Comparison of ENCODE assay signal across 31 cellular contexts in the genomic region with DNA sequence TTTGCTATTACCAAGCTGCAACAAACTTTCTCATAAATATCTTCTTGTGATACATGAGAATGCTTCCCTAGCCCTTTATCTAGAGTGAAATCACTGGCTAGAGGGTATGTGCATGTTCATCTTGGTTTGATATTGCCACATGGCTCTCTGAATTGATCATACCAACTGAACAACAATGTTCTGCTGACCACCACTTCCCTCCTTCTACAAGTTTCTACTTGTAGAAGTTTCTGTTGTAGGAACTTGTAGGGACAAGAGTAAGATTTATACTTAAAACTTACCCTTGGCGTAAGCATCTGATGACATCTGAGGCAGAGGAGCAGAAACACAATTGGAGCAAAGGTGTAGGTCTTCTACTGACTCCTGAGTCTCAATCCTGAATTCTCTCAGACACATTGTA.
"Had no signal": no experiment of that assay in that cellular context is flagged by ENCODE, and none has a peak within 500 bp of the region (broad histone marks: within the 10 kb centered on the region; RNA-seq: fewer than 3 reads in every experiment).

No MANE protein-coding gene starts in this region.

- ATAC-seq: activated CD8-positive, alpha-beta T cell treated with anti-CD3 and anti-CD28 coated beads for 36 hours; activated naive CD4-positive, alpha-beta T cell treated with anti-CD3 and anti-CD28 coated beads, Interleukin-2, amount 50 U/mL, for 72 hours; activated T-cell treated with anti-CD3 and anti-CD28 coated beads, Interleukin-2, amount 50 U/mL, for 4 hours; activated T-cell treated with anti-CD3 and anti-CD28 coated beads, Interleukin-2, amount 50 U/mL, for 72 hours; activated T-helper 17 cell treated with anti-CD3 and anti-CD28 coated beads, Interleukin-2, amount 50 U/mL, for 72 hours; body of pancreas had no signal

- H3K27ac ChIP-seq: adrenal gland, body of pancreas, brain microvascular endothelial cell, VCaP had no signal

- H3K27me3 ChIP-seq: adrenal gland, body of pancreas, brain microvascular endothelial cell had no signal

- DNase-seq: activated B cell treated with CpG ODN at 0.5 μM for 24 hours; activated CD4-positive, alpha-beta memory T cell treated with anti-CD3 and anti-CD28 coated beads for 36 hours; activated CD4-positive, alpha-beta T cell treated with anti-CD3 and anti-CD28 coated beads for 4 hours; activated CD4-positive, alpha-beta T cell treated with anti-CD3 and anti-CD28 coated beads, Interleukin-2, amount 10 ng/mL, durations not matched to agents 24 days and 14 days; activated CD4-positive, alpha-beta T cell treated with anti-CD3 and anti-CD28 coated beads, Interleukin-2, amount 50 U/mL, for 1 hour; activated CD4-positive, alpha-beta T cell treated with anti-CD3 and anti-CD28 coated beads, Interleukin-2, amount 50 U/mL, for 4 hours; activated CD4-positive, CD25-positive, alpha-beta regulatory T cell treated with anti-CD3 and anti-CD28 coated beads, Interleukin-2, amount 50 U/mL, for 72 hours; activated CD8-positive, alpha-beta memory T cell treated with anti-CD3 and anti-CD28 coated beads, Interleukin-2, amount 50 U/mL, for 4 hours; activated CD8-positive, alpha-beta T cell treated with anti-CD3 and anti-CD28 coated beads for 36 hours; activated effector memory CD4-positive, alpha-beta T cell treated with anti-CD3 and anti-CD28 coated beads, Interleukin-2, amount 50 U/mL, for 16 hours; activated gamma-delta T cell treated with Interleukin-2 at 50 U/mL for 16 hours; activated naive CD4-positive, alpha-beta T cell; activated naive CD4-positive, alpha-beta T cell treated with anti-CD3 and anti-CD28 coated beads for 36 hours; activated naive CD4-positive, alpha-beta T cell treated with anti-CD3 and anti-CD28 coated beads, Interleukin-2, amount 50 U/mL, for 16 hours; activated naive CD8-positive, alpha-beta T cell treated with anti-CD3 and anti-CD28 coated beads for 36 hours; activated T-cell treated with anti-CD3 and anti-CD28 coated beads for 4 hours; activated T-cell treated with anti-CD3 and anti-CD28 coated beads, Interleukin-2, amount 50 U/mL, for 1 hour; activated T-cell treated with anti-CD3 and anti-CD28 coated beads, Interleukin-2, amount 50 U/mL, for 4 hours; activated T-cell treated with anti-CD3 and anti-CD28 coated beads, Interleukin-2, amount 50 U/mL, for 72 hours; adrenal gland; amniotic stem cell; aorta; body of pancreas; brain microvascular endothelial cell; central memory CD4-positive, alpha-beta T cell; T-helper 1 cell; T-helper 2 cell; T-helper 9 cell had no signal

- H3K4me1 ChIP-seq: adrenal gland, body of pancreas had no signal

- H3K9me3 ChIP-seq: adrenal gland, body of pancreas had no signal

- H3K4me3 ChIP-seq: adrenal gland, body of pancreas had no signal

- H3K36me3 ChIP-seq: adrenal gland, brain microvascular endothelial cell had no signal
